7 cellular contexts compared by ENCODE assay signal in the genomic region with DNA sequence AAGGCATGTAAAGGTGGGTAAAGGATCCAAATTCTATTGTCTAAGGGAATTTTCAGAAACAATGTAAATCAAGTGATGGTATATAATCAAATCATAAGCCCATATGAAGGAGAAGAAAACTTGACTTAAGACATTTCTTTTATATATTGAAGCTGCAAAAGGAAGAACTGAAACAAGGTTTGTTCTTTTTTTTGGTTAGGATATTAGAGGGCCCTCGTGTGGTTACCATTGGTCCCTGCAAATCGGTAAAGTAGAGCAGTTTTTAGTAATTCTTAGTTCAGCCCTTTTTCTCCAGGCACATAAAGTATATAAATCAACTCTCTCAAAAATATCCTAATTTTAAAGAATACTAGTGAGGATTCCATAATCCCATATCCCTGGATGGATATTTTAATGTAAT.
DNase-seq lines count a peak whose midpoint lies in the region; ATAC-seq and TF ChIP-seq lines count a peak whose summit lies in the region.

No MANE protein-coding gene starts in this region.

- no peaks in the 10 kb centered on the region for H3K27me3 ChIP-seq in left lung

- peaks cover 8 to 18% of the 10 kb centered on the region in 2 donors for H3K36me3 Mint-ChIP-seq in activated naive CD4-positive, alpha-beta T cell treated with anti-CD3 and anti-CD28 coated beads, Interleukin-2, amount 50 U/mL, for 72 hours

- no peak overlapping the region for H3K4me3 ChIP-seq in left lung

- TF ChIP-seq CTCF in GM12873 (IDR thresholded peaks at IDR 0.05; ENCODE audit: insufficient read depth, low read depth, low read length, missing control alignments) = peak; percentile 69
- peak; percentile 40 to 63 for TF ChIP-seq CTCF in left lung (IDR thresholded peaks at IDR 0.05)

- intact Hi-C loops in left lung (cut with DNase I) = loop anchor here in 1 of 2 donors (10.0 kb wide), 1 partner anchor 202 kb away; no protein-coding TSS in a partner anchor

- H3K4me1 ChIP-seq in left lung = peaks cover 13 to 36% of the 10 kb centered on the region in 2 donors

- H3K36me3 ChIP-seq in left lung = peaks cover 0 to 3% of the 10 kb centered on the region in 2 donors

- H3K9me3 Mint-ChIP-seq in activated naive CD4-positive, alpha-beta T cell treated with anti-CD3 and anti-CD28 coated beads, Interleukin-2, amount 50 U/mL, for 72 hours = peaks cover 8 to 9% of the 10 kb centered on the region in 2 donors

- H3K27ac ChIP-seq in left lung = no peak overlapping the region

- DNase-seq in KG1 (lab: John Stamatoyannopoulos, UW) (peak; percentile 47), left lung (no peak), NCI-H2171 (lab: John Stamatoyannopoulos, UW) (no peak), NCI-H82 treated with DMSO at 0.1 percent for 48 hours (lab: John Stamatoyannopoulos, UW; ENCODE audit: unreplicated experiment) (no peak)
- no peak for DNase-seq in activated naive CD4-positive, alpha-beta T cell treated with anti-CD3 and anti-CD28 coated beads, Interleukin-2, amount 50 U/mL, for 72 hours (ENCODE audit: low spot score in 2 of 2)
- no peak for DNase-seq in activated CD8-positive, alpha-beta memory T cell treated with anti-CD3 and anti-CD28 coated beads, Interleukin-2, amount 50 U/mL, for 48 hours

- peak overlapping the region; percentile 66 to 95 for H3K27ac Mint-ChIP-seq in activated naive CD4-positive, alpha-beta T cell treated with anti-CD3 and anti-CD28 coated beads, Interleukin-2, amount 50 U/mL, for 72 hours

- no peaks in the 10 kb centered on the region for H3K9me3 ChIP-seq in left lung

- ATAC-seq in activated naive CD4-positive, alpha-beta T cell treated with anti-CD3 and anti-CD28 coated beads, Interleukin-2, amount 50 U/mL, for 72 hours = no peak
- ATAC-seq in left lung = peak; percentile 61
